ENCODE assay signal across 10 cellular contexts in genomic region chr20:17525650-17526049, GRCh38. TPM values are rescaled to one million over a fixed set of nuclear protein-coding genes. Genes with fewer than 3 reads are reported as not detected.
DNase-seq lines count a peak whose midpoint lies in the region; ATAC-seq, FAIRE-seq and TF ChIP-seq lines count a peak whose summit lies in the region.
"Had no signal": no experiment of that assay in that cellular context is flagged by ENCODE, and none has a peak within 500 bp of the region (broad histone marks: within the 10 kb centered on the region; RNA-seq: fewer than 3 reads in every experiment).

No MANE protein-coding gene starts in this region.

- H4K20me1 ChIP-seq in DND-41 (ENCODE audit: insufficient read depth, low read length) (no peaks in the 10 kb centered on the region), OCI-LY7 (ENCODE audit: insufficient read depth, low read length) (no peaks in the 10 kb centered on the region)

- H3K4me3 ChIP-seq in DND-41 (ENCODE audit: low read depth in 1 of 2, low read length in 2 of 2) (no peak overlapping the region), OCI-LY7 (ENCODE audit: low read depth, low read length, poor library complexity, severe bottlenecking) (no peak overlapping the region)

- peaks cover 6% of the 10 kb centered on the region for H3K27me3 ChIP-seq in DND-41 (ENCODE audit: insufficient read depth, low read length, poor library complexity)

- H3K27ac ChIP-seq in DND-41 (ENCODE audit: low read length) (no peak overlapping the region), OCI-LY7 (ENCODE audit: low read depth, low read length, poor library complexity, severe bottlenecking) (no peak overlapping the region)

- no peak overlapping the region for H3K4me2 ChIP-seq in DND-41 (ENCODE audit: insufficient read depth, low read length)
- no peak overlapping the region for H3K4me2 ChIP-seq in OCI-LY7 (ENCODE audit: low read length)

- H3K79me2 ChIP-seq in DND-41 (ENCODE audit: insufficient read depth, low read length) = no peaks in the 10 kb centered on the region
- H3K79me2 ChIP-seq in OCI-LY7 (ENCODE audit: insufficient read depth, low read depth, low read length) = no peaks in the 10 kb centered on the region

- no peak for TF ChIP-seq POLR2A in H54 (IDR thresholded peaks at IDR 0.05; ENCODE audit: low read depth, low read length)

- ATAC-seq in DND-41 (ENCODE audit: insufficient read depth, low read depth) (peak; percentile 72), HG02885 (IDR thresholded peaks at IDR 0.05; ENCODE audit: poor library complexity, unreplicated experiment) (peak; percentile 71), HG02623 (IDR thresholded peaks at IDR 0.05; ENCODE audit: unreplicated experiment) (no peak)

- no peak for FAIRE-seq in H54 (lab: Jason Lieb, UNC)

- H2AFZ ChIP-seq in DND-41 (ENCODE audit: low read depth, low read length) = no peak overlapping the region
- H2AFZ ChIP-seq in OCI-LY7 (ENCODE audit: low read length) = 0 out of 2 replicates have a peak overlapping the region, but pooled peaks have one; percentile 46

- POLR2A ChIA-PET in OCI-LY7 (lab: Charles Lee) = no interaction called here

- intact Hi-C loops in OCI-LY7 (cut with micrococcal nuclease; ENCODE audit: unreplicated experiment) (no loop called here), head of caudate nucleus (cut with DNase I) (no loop called here)

- no TSS peak for BruUV-seq in OCI-LY7 (replicated peaks; lab: Mats Ljungman, UMichigan)

- H3K4me1 ChIP-seq in DND-41 (ENCODE audit: insufficient read depth, low read length) = no peaks in the 10 kb centered on the region
- H3K4me1 ChIP-seq in OCI-LY7 (ENCODE audit: insufficient read depth, low read length, poor library complexity, severe bottlenecking) = no peaks in the 10 kb centered on the region

- no peaks in the 10 kb centered on the region for H3K9me3 ChIP-seq in DND-41 (ENCODE audit: insufficient read depth, low read length, severe bottlenecking)
- H3K9me3 ChIP-seq in OCI-LY7 (ENCODE audit: low read length) = no peaks in the 10 kb centered on the region

- no peak overlapping the region for H3K9ac ChIP-seq in DND-41 (ENCODE audit: low read depth, low read length)

- TF ChIP-seq CTCF in DND-41 (IDR thresholded peaks at IDR 0.05; ENCODE audit: borderline replicate concordance, extremely low read depth, low read length, poor library complexity, severe bottlenecking) (no peak), OCI-LY7 (conservative IDR thresholded peaks at IDR 0.05; ENCODE audit: low read length) (no peak)

- DNase-seq in DND-41 (no peak), OCI-LY7 (ENCODE audit: low spot score) (peak; percentile 48), head of caudate nucleus (peak in 34 of 42 donors; percentile 18 to 76 (median 58)), H54 (ENCODE audit: insufficient read length, low spot score) (no peak), cortex of kidney (lab: John Stamatoyannopoulos, UW) (no peak)
- no peak for DNase-seq in NK-92 treated with Interleukin-12 subunit alpha and Interleukin-12 subunit beta, amount 100 ng/mL, for 24 hours (lab: John Stamatoyannopoulos, UW)
- DNase-seq: activated naive CD8-positive, alpha-beta T cell treated with anti-CD3 and anti-CD28 coated beads, Interleukin-2, amount 10 ng/mL, durations not matched to agents 7 days and 5 days; natural killer cell had no signal

- CTCF ChIA-PET in OCI-LY7 (lab: Charles Lee; ENCODE audit: unreplicated experiment) = no interaction called here

- no peaks in the 10 kb centered on the region for H3K36me3 ChIP-seq in DND-41 (ENCODE audit: insufficient read depth, low read length)
- H3K36me3 ChIP-seq in OCI-LY7 (ENCODE audit: insufficient read depth, low read length) = no peaks in the 10 kb centered on the region

- H3K9me2 ChIP-seq in OCI-LY7 (ENCODE audit: insufficient read depth, low read length) = no peaks in the 10 kb centered on the region

RNA-seq across cellular contexts. Expression of gene BFSP1, which starts 5.5 kb away (rescaled TPM):
- total RNA-seq in OCI-LY7 (2014; rRNA removed; shearing (Covaris generic)) = not detected in 2 replicates
- not detected in 2 replicates for total RNA-seq in OCI-LY7 (2022)

RNA-seq across cellular contexts. Expression of gene DSTN, which starts 44.2 kb away (rescaled TPM):
- total RNA-seq in OCI-LY7 (2014; rRNA removed; shearing (Covaris generic)) = 25.5 and 28.0 TPM in 2 replicates
- 58.1 and 61.2 TPM in 2 replicates for total RNA-seq in OCI-LY7 (2022)

Comparison
In these comparisons a context has a peak if more than half of its experiments do, and no peak if none do; other contexts are left out.
1. DNase-seq: peak in OCI-LY7 (single experiment) and head of caudate nucleus (34 of 42); none in DND-41 (single experiment), NK-92 treated with Interleukin-12 subunit alpha and Interleukin-12 subunit beta, amount 100 ng/mL, for 24 hours (single experiment), H54 (single experiment) and cortex of kidney (single experiment).